ENCODE assay signal across 9 cellular contexts in the genomic region with DNA sequence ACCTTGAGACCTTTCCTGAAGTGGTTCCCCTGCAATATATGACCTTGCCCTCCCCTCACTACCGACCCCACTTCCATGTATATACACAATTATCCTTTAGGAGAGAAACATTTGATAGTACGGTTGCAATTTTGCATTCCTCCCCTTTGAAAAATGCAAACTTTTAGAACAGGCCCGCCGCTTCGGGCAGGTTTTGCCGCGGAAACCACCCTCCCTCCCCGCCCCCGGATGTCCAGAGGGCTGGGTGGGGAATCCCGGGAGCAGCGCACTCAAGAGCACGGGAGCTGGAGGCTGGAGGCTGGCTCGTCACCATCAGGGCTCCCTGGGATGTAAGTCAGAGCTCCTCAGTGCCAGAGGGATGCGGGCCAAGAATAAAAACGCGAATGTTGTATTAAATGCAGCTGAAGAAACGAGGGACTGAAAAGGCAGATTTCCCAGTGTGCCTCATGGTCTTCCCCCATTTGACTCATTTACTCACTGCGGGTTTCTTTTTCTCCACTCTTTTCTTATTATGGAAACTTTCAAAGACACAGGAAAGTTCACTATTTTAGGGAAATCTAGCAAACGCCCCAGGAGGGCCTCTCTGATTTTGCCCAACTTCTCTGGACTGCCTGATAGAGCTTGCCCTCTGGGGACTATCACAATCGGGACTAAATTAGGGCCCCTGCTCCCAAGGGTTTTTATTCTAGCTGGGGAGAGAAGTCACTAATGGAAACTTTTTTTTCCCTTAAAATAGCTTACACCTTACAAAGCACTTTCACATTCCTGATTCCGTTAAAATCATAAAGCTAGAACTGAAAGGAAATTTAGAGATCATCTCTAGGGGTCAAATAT. TPM values are rescaled to one million over a fixed set of nuclear protein-coding genes. Genes with fewer than 3 reads are reported as not detected.
A peak's percentile ranks its signal among the peaks of the same experiment; 100 is the strongest.
DNase-seq lines count a peak whose midpoint lies in the region; FAIRE-seq and TF ChIP-seq lines count a peak whose summit lies in the region.
"Had no signal": no experiment of that assay in that cellular context is flagged by ENCODE, and none has a peak within 500 bp of the region (broad histone marks: within the 10 kb centered on the region; RNA-seq: fewer than 3 reads in every experiment).

No MANE protein-coding gene starts in this region.

- peak; percentile 10 for DNase-seq in DMS153 (lab: John Stamatoyannopoulos, UW)
- no peak for DNase-seq in DMS153 treated with DMSO at 0.1 percent for 48 hours (lab: John Stamatoyannopoulos, UW; ENCODE audit: unreplicated experiment)
- DNase-seq in T-helper 2 cell treated with Interferon-gamma antibody and Interleukin-4, amounts not matched to agents 5 μg/mL and 100 μg/mL, for 36 hours (ENCODE audit: low spot score) = peak; percentile 32
- peak; percentile 63 for DNase-seq in ecto neural progenitor cell (ENCODE audit: low spot score)
- peak; percentile 62 for DNase-seq in medulla oblongata (ENCODE audit: extremely low spot score)
- DNase-seq in thyroid gland = peak; percentile 51 to 78
- no peak for DNase-seq in D721Med (ENCODE audit: insufficient read length, low spot score)
- no peak for DNase-seq in NCI-H774 (lab: John Stamatoyannopoulos, UW)

- WGBS in thyroid gland, 2 donors = 20 to 51% methylated on average over 21 of the region's 21 CpGs

- peaks cover 2% of the 10 kb centered on the region for H3K36me3 Mint-ChIP-seq in T-helper 2 cell treated with Interferon-gamma antibody and Interleukin-4, amounts not matched to agents 5 μg/mL and 100 μg/mL, for 36 hours (ENCODE audit: low read depth)

- H3K4me1 Mint-ChIP-seq in T-helper 2 cell treated with Interferon-gamma antibody and Interleukin-4, amounts not matched to agents 5 μg/mL and 100 μg/mL, for 36 hours (ENCODE audit: low read depth) = peaks cover 53% of the 10 kb centered on the region

- H3K27ac Mint-ChIP-seq in T-helper 2 cell treated with Interferon-gamma antibody and Interleukin-4, amounts not matched to agents 5 μg/mL and 100 μg/mL, for 36 hours = peak overlapping the region; percentile 89

- peak overlapping the region; percentile 81 for H3K4me3 Mint-ChIP-seq in T-helper 2 cell treated with Interferon-gamma antibody and Interleukin-4, amounts not matched to agents 5 μg/mL and 100 μg/mL, for 36 hours

- no peaks in the 10 kb centered on the region for H3K27me3 Mint-ChIP-seq in T-helper 2 cell treated with Interferon-gamma antibody and Interleukin-4, amounts not matched to agents 5 μg/mL and 100 μg/mL, for 36 hours (ENCODE audit: low read depth)

- TF ChIP-seq CTCF in thyroid gland (IDR thresholded peaks at IDR 0.05) = no peak
- TF ChIP-seq CTCF in D721Med (IDR thresholded peaks at IDR 0.05; ENCODE audit: insufficient read depth, missing control alignments) = no peak

- peak in 1 of 2 donors; percentile 9 for TF ChIP-seq POLR2A in thyroid gland (IDR thresholded peaks at IDR 0.05)

- no peaks in the 10 kb centered on the region for H3K27me3 ChIP-seq in thyroid gland

- intact Hi-C loops in thyroid gland (cut with DNase I) = loop anchor here (5.0 to 10.0 kb wide), 2 partner anchors 53 to 96 kb away; partner anchors contain the start of gene FBXL22

- no peaks in the 10 kb centered on the region for H3K9me3 ChIP-seq in thyroid gland

- no peaks in the 10 kb centered on the region for H3K9me3 Mint-ChIP-seq in T-helper 2 cell treated with Interferon-gamma antibody and Interleukin-4, amounts not matched to agents 5 μg/mL and 100 μg/mL, for 36 hours

- peaks cover 5 to 26% of the 10 kb centered on the region in 2 donors for H3K4me1 ChIP-seq in thyroid gland

- no peaks in the 10 kb centered on the region for H3K36me3 ChIP-seq in thyroid gland

- no peak overlapping the region for H3K4me3 ChIP-seq in thyroid gland (replicated peaks in 1 of 3)

- peak overlapping the region; percentile 43 to 86 (median 63) for H3K27ac ChIP-seq in thyroid gland

- FAIRE-seq in D721Med (lab: Jason Lieb, UNC) = no peak
- FAIRE-seq: colon had no signal

RNA-seq across cellular contexts. Expression of gene USP3, which starts 2.9 kb away (rescaled TPM):
- 10 to 100 TPM; 42.9 to 82.2 (median 53.7) TPM for total RNA-seq in thyroid gland

Comparison
In these comparisons a context has a peak if more than half of its experiments do, and no peak if none do; other contexts are left out.
1. DNase-seq: peak in DMS153 (single experiment), T-helper 2 cell treated with Interferon-gamma antibody and Interleukin-4, amounts not matched to agents 5 μg/mL and 100 μg/mL, for 36 hours (single experiment), ecto neural progenitor cell (single experiment), medulla oblongata (single experiment) and thyroid gland (2 of 2); none in DMS153 treated with DMSO at 0.1 percent for 48 hours (single experiment), D721Med (single experiment) and NCI-H774 (single experiment).